In the genomic region with DNA sequence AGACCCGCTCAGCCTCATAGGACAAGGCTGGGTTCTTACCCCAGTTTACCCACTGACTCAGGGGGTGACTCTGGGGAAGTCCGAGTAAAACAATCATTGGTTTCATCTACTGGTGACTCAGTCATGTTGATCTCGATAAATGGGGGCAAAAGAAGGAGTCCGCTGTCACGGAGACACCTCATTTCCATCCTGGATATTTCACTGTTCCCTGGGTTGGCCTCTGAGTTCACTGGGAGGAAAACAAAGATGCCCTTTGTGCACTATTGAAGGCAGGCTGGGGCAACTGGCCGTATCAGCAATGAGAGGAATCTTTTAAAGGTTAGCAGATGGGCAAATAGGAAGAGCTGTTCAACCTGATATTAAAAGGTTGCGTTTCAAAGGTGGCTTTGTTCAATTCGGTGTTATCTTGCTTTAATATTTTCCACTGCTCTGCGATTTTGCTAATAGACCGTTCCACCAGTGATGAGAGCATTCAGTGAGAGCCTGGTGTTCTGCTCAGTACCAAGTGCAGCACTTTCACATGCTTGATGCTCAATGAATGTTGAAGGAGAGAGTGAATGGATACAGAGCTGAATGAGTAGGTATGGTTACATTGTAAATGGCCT, we compare ENCODE assay signal across 1 cellular context.
TF ChIP-seq lines count a peak whose summit lies in the region.

No MANE protein-coding gene starts in this region.

TF ChIP-seq in HepG2, 621 proteins besides CTCF, POLR2A, EP300 and RAD21 (continued from another document and continues in another):
- TF ChIP-seq, protein P1, sequence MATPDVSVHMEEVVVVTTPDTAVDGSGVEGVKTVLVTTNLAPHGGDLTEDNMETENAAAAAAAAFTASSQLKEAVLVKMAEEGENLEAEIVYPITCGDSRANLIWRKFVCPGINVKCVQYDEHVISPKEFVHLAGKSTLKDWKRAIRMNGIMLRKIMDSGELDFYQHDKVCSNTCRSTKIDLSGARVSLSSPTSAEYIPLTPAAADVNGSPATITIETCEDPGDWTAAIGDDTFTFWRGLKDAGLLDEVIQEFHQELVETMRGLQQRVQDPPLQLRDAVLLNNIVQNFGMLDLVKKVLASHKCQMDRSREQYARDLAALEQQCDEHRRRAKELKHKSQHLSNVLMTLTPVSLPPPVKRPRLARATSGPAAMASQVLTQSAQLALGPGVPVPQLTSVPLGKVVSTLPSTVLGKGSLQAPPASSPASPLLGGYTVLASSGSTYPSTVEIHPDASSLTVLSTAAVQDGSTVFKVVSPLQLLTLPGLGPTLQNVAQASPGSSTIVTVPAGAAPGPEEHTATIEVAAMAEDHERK (CRISPR knock-in tag; IDR thresholded peaks at IDR 0.05; ENCODE audit: low read depth), result no peak
- TF ChIP-seq BORCS8-MEF2B (CRISPR knock-in tag; IDR thresholded peaks at IDR 0.05) (no peak), FOXP1 (IDR thresholded peaks at IDR 0.05) (no peak), FOXP1 (CRISPR knock-in tag; IDR thresholded peaks at IDR 0.05) (peak; percentile 67), TBX3 (IDR thresholded peaks at IDR 0.05; ENCODE audit: borderline replicate concordance) (0 out of 2 replicates have a peak, but pooled peaks have one; percentile 25), ZNF709 (CRISPR knock-in tag; IDR thresholded peaks at IDR 0.05) (no peak), ZNF430 (CRISPR knock-in tag; IDR thresholded peaks at IDR 0.05) (peak; percentile 42; the same call in 1 of the 2 replicates), ONECUT2 (CRISPR knock-in tag; IDR thresholded peaks at IDR 0.05) (0 out of 2 replicates have a peak, but pooled peaks have one; percentile 35), ZNF326 (CRISPR knock-in tag; IDR thresholded peaks at IDR 0.05; ENCODE audit: borderline replicate concordance) (no peak), TRIM24 (CRISPR knock-in tag; IDR thresholded peaks at IDR 0.05) (no peak), ATRX (CRISPR knock-in tag; IDR thresholded peaks at IDR 0.05; ENCODE audit: borderline replicate concordance) (no peak), RFXANK (CRISPR knock-in tag; IDR thresholded peaks at IDR 0.05) (peak; percentile 28; the same call in 1 of the 2 replicates), ZSCAN9 (CRISPR knock-in tag; IDR thresholded peaks at IDR 0.05; ENCODE audit: borderline replicate concordance) (peak; percentile 94), ZSCAN21 (CRISPR knock-in tag; IDR thresholded peaks at IDR 0.05; ENCODE audit: borderline replicate concordance) (peak; percentile 99), ATF1 (CRISPR knock-in tag; IDR thresholded peaks at IDR 0.05) (peak; percentile 60; the same call in 1 of the 2 replicates), SNAPC2 (CRISPR knock-in tag; IDR thresholded peaks at IDR 0.05) (0 out of 2 replicates have a peak, but pooled peaks have one; percentile 8), ZKSCAN8 (CRISPR knock-in tag; IDR thresholded peaks at IDR 0.05; ENCODE audit: borderline replicate concordance) (peak; percentile 54), SMAD9 (CRISPR knock-in tag; IDR thresholded peaks at IDR 0.05) (no peak), ZBTB38 (CRISPR knock-in tag; IDR thresholded peaks at IDR 0.05) (no peak), ZIK1 (CRISPR knock-in tag; IDR thresholded peaks at IDR 0.05; ENCODE audit: borderline replicate concordance, low read depth) (no peak), ZNF251 (CRISPR knock-in tag; IDR thresholded peaks at IDR 0.05) (no peak), JARID2 (CRISPR knock-in tag; IDR thresholded peaks at IDR 0.05; ENCODE audit: insufficient replicate concordance) (peak; percentile 76), ZNF24 (IDR thresholded peaks at IDR 0.05) (no peak), SMC3 (IDR thresholded peaks at IDR 0.05; ENCODE audit: low read length) (no peak; the same call in 1 of the 2 replicates), ZNF670 (CRISPR knock-in tag; IDR thresholded peaks at IDR 0.05; ENCODE audit: borderline replicate concordance) (no peak), ZNF7 (CRISPR knock-in tag; IDR thresholded peaks at IDR 0.05) (no peak), ZSCAN20 (CRISPR knock-in tag; IDR thresholded peaks at IDR 0.05; ENCODE audit: borderline replicate concordance) (0 out of 2 replicates have a peak, but pooled peaks have one; percentile 28), ZNF121 (CRISPR knock-in tag; IDR thresholded peaks at IDR 0.05) (no peak), GPN1 (CRISPR knock-in tag; IDR thresholded peaks at IDR 0.05; ENCODE audit: borderline replicate concordance) (no peak), ISL2 (CRISPR knock-in tag; IDR thresholded peaks at IDR 0.05) (peak; percentile 95), THYN1 (CRISPR knock-in tag; IDR thresholded peaks at IDR 0.05; ENCODE audit: borderline replicate concordance, low read depth) (no peak), ZNF44 (CRISPR knock-in tag; IDR thresholded peaks at IDR 0.05) (no peak), NCOA2 (CRISPR knock-in tag; IDR thresholded peaks at IDR 0.05) (peak; percentile 94), HOXA9 (CRISPR knock-in tag; IDR thresholded peaks at IDR 0.05; ENCODE audit: borderline replicate concordance) (no peak), HNRNPH1 (optimal IDR thresholded peaks at IDR 0.05; ENCODE audit: low read depth, low read length) (no peak), ZFP37 (CRISPR knock-in tag; IDR thresholded peaks at IDR 0.05; ENCODE audit: borderline replicate concordance) (peak; percentile 89), GTF3A (CRISPR knock-in tag; conservative IDR thresholded peaks at IDR 0.05) (no peak), EZH2 (conservative IDR thresholded peaks at IDR 0.05; ENCODE audit: low read depth, low read length) (no peak), U2AF1 (optimal IDR thresholded peaks at IDR 0.05; ENCODE audit: low read depth, low read length) (no peak), HDAC1 (CRISPR knock-in tag; IDR thresholded peaks at IDR 0.05) (no peak), PAF1 (CRISPR knock-in tag; IDR thresholded peaks at IDR 0.05) (no peak), ISX (CRISPR knock-in tag; conservative IDR thresholded peaks at IDR 0.05) (no peak), ZNF572 (CRISPR knock-in tag; IDR thresholded peaks at IDR 0.05) (no peak), ZNF253 (CRISPR knock-in tag; IDR thresholded peaks at IDR 0.05; ENCODE audit: borderline replicate concordance) (no peak), TBX2 (CRISPR knock-in tag; IDR thresholded peaks at IDR 0.05; ENCODE audit: borderline replicate concordance) (peak; percentile 85), ZNF232 (CRISPR knock-in tag; IDR thresholded peaks at IDR 0.05; ENCODE audit: borderline replicate concordance) (peak; percentile 78; the same call in 1 of the 2 replicates), ZNF543 (CRISPR knock-in tag; IDR thresholded peaks at IDR 0.05) (no peak)
- TF ChIP-seq, protein P2, sequence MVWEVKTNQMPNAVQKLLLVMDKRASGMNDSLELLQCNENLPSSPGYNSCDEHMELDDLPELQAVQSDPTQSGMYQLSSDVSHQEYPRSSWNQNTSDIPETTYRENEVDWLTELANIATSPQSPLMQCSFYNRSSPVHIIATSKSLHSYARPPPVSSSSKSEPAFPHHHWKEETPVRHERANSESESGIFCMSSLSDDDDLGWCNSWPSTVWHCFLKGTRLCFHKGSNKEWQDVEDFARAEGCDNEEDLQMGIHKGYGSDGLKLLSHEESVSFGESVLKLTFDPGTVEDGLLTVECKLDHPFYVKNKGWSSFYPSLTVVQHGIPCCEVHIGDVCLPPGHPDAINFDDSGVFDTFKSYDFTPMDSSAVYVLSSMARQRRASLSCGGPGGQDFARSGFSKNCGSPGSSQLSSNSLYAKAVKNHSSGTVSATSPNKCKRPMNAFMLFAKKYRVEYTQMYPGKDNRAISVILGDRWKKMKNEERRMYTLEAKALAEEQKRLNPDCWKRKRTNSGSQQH (CRISPR knock-in tag; IDR thresholded peaks at IDR 0.05; ENCODE audit: low read depth), result no peak; the same call in 1 of the 2 replicates
- TF ChIP-seq, protein P3, sequence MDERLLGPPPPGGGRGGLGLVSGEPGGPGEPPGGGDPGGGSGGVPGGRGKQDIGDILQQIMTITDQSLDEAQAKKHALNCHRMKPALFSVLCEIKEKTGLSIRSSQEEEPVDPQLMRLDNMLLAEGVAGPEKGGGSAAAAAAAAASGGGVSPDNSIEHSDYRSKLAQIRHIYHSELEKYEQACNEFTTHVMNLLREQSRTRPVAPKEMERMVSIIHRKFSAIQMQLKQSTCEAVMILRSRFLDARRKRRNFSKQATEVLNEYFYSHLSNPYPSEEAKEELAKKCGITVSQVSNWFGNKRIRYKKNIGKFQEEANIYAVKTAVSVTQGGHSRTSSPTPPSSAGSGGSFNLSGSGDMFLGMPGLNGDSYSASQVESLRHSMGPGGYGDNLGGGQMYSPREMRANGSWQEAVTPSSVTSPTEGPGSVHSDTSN (CRISPR knock-in tag; IDR thresholded peaks at IDR 0.05), result no peak
- TF ChIP-seq, protein P4, sequence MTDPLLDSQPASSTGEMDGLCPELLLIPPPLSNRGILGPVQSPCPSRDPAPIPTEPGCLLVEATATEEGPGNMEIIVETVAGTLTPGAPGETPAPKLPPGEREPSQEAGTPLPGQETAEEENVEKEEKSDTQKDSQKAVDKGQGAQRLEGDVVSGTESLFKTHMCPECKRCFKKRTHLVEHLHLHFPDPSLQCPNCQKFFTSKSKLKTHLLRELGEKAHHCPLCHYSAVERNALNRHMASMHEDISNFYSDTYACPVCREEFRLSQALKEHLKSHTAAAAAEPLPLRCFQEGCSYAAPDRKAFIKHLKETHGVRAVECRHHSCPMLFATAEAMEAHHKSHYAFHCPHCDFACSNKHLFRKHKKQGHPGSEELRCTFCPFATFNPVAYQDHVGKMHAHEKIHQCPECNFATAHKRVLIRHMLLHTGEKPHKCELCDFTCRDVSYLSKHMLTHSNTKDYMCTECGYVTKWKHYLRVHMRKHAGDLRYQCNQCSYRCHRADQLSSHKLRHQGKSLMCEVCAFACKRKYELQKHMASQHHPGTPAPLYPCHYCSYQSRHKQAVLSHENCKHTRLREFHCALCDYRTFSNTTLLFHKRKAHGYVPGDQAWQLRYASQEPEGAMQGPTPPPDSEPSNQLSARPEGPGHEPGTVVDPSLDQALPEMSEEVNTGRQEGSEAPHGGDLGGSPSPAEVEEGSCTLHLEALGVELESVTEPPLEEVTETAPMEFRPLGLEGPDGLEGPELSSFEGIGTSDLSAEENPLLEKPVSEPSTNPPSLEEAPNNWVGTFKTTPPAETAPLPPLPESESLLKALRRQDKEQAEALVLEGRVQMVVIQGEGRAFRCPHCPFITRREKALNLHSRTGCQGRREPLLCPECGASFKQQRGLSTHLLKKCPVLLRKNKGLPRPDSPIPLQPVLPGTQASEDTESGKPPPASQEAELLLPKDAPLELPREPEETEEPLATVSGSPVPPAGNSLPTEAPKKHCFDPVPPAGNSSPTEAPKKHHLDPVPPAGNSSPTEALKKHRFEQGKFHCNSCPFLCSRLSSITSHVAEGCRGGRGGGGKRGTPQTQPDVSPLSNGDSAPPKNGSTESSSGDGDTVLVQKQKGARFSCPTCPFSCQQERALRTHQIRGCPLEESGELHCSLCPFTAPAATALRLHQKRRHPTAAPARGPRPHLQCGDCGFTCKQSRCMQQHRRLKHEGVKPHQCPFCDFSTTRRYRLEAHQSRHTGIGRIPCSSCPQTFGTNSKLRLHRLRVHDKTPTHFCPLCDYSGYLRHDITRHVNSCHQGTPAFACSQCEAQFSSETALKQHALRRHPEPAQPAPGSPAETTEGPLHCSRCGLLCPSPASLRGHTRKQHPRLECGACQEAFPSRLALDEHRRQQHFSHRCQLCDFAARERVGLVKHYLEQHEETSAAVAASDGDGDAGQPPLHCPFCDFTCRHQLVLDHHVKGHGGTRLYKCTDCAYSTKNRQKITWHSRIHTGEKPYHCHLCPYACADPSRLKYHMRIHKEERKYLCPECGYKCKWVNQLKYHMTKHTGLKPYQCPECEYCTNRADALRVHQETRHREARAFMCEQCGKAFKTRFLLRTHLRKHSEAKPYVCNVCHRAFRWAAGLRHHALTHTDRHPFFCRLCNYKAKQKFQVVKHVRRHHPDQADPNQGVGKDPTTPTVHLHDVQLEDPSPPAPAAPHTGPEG (CRISPR knock-in tag; IDR thresholded peaks at IDR 0.05), result 0 out of 2 replicates have a peak, but pooled peaks have one; percentile 78
- TF ChIP-seq, protein P5, sequence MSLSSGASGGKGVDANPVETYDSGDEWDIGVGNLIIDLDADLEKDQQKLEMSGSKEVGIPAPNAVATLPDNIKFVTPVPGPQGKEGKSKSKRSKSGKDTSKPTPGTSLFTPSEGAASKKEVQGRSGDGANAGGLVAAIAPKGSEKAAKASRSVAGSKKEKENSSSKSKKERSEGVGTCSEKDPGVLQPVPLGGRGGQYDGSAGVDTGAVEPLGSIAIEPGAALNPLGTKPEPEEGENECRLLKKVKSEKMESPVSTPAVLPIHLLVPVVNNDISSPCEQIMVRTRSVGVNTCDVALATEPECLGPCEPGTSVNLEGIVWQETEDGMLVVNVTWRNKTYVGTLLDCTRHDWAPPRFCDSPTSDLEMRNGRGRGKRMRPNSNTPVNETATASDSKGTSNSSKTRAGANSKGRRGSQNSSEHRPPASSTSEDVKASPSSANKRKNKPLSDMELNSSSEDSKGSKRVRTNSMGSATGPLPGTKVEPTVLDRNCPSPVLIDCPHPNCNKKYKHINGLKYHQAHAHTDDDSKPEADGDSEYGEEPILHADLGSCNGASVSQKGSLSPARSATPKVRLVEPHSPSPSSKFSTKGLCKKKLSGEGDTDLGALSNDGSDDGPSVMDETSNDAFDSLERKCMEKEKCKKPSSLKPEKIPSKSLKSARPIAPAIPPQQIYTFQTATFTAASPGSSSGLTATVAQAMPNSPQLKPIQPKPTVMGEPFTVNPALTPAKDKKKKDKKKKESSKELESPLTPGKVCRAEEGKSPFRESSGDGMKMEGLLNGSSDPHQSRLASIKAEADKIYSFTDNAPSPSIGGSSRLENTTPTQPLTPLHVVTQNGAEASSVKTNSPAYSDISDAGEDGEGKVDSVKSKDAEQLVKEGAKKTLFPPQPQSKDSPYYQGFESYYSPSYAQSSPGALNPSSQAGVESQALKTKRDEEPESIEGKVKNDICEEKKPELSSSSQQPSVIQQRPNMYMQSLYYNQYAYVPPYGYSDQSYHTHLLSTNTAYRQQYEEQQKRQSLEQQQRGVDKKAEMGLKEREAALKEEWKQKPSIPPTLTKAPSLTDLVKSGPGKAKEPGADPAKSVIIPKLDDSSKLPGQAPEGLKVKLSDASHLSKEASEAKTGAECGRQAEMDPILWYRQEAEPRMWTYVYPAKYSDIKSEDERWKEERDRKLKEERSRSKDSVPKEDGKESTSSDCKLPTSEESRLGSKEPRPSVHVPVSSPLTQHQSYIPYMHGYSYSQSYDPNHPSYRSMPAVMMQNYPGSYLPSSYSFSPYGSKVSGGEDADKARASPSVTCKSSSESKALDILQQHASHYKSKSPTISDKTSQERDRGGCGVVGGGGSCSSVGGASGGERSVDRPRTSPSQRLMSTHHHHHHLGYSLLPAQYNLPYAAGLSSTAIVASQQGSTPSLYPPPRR (CRISPR knock-in tag; IDR thresholded peaks at IDR 0.05; ENCODE audit: borderline replicate concordance), result peak; percentile 79
- TF ChIP-seq, protein P6, sequence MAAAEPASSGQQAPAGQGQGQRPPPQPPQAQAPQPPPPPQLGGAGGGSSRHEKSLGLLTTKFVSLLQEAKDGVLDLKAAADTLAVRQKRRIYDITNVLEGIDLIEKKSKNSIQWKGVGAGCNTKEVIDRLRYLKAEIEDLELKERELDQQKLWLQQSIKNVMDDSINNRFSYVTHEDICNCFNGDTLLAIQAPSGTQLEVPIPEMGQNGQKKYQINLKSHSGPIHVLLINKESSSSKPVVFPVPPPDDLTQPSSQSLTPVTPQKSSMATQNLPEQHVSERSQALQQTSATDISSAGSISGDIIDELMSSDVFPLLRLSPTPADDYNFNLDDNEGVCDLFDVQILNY (CRISPR knock-in tag; conservative IDR thresholded peaks at IDR 0.05), result no peak
